In the genomic region with DNA sequence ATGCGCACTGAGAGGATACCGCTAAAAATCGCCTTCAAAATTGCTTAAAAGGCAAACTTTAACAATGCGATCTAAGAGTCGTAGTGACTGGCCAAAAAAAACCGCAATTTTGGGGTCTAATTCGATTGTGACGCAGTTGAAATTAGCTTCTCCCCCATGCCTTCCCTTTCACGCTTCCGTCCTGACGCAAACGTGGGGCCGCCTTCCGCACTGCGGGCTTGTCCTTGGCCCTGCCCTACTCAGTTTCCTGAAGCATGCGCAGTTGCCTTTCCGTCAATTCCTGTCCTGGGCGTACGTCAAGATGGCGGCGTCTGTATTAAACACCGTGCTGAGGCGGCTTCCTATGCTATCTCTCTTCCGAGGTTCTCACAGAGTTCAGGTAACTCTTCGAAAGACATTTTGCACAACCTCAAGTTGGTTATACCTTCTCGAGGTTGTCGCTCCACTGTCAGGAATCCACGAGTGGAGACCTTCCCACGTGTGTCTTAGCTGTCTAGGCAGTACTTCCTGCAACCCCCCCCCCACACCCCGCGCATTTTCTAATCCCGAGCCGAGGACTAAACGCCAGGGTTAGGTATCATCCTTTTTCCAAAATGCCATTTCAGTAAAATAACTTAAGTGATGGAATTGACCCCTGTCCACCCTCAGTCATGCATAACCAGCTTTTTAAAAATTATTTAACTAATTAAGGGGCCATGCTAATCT, we compare ENCODE assay signal across 8 cellular contexts.
DNase-seq lines count a peak whose midpoint lies in the region; ATAC-seq, FAIRE-seq and TF ChIP-seq lines count a peak whose summit lies in the region.

A gene (plus strand): TSS at position 276 of the 705 bp plus-strand sequence. CDS start 26 bp downstream, at position 302.

- H3F3A ChIP-seq in Loucy (ENCODE audit: low read depth) = peaks cover 9% of the 10 kb centered on the region; the same call in 1 of the 2 replicates

- DNase-seq in EH (ENCODE audit: low read depth) (peak; percentile 99), H54 (ENCODE audit: insufficient read length, low spot score) (peak; percentile 74), SHP77 (lab: John Stamatoyannopoulos, UW) (peak; percentile 93 to 95), fibroblast of the conjunctiva (ENCODE audit: low read depth) (peak; percentile 98), nephron progenitor cell (peak; percentile 95)
- DNase-seq in activated effector memory CD4-positive, alpha-beta T cell treated with Interleukin-2 at 50 U/mL for 16 hours = peak; percentile 96
- peak; percentile 96 to 98 for DNase-seq in stimulated activated naive CD8-positive, alpha-beta T cell treated with anti-CD3 and anti-CD28 coated beads, Interleukin-15, amount 100 ng/mL, for 72 hours

- H3K27me3 ChIP-seq in Loucy (ENCODE audit: insufficient read depth, low read length, poor library complexity, severe bottlenecking) = peaks cover 19% of the 10 kb centered on the region

- H3K27ac Mint-ChIP-seq in nephron progenitor cell = peak within 1 kb of the TSS; percentile 100
- peak within 1 kb of the TSS; percentile 100 for H3K27ac Mint-ChIP-seq in stimulated activated naive CD8-positive, alpha-beta T cell treated with anti-CD3 and anti-CD28 coated beads, Interleukin-15, amount 100 ng/mL, for 72 hours

- H3K27me3 Mint-ChIP-seq in nephron progenitor cell (ENCODE audit: low read depth, poor library complexity) = peaks cover 11% of the 10 kb centered on the region
- H3K27me3 Mint-ChIP-seq in stimulated activated naive CD8-positive, alpha-beta T cell treated with anti-CD3 and anti-CD28 coated beads, Interleukin-15, amount 100 ng/mL, for 72 hours = no peaks in the 10 kb centered on the region

- H3K36me3 Mint-ChIP-seq in nephron progenitor cell (ENCODE audit: low read depth) = peaks cover 44% of the 10 kb centered on the region

- peaks cover 17% of the 10 kb centered on the region for H3K36me3 ChIP-seq in Loucy (ENCODE audit: insufficient read depth, low read length)

- TF ChIP-seq CTCF in Loucy (conservative IDR thresholded peaks at IDR 0.05; ENCODE audit: low read length) = no peak
- TF ChIP-seq CTCF in nephron progenitor cell (IDR thresholded peaks at IDR 0.05) = no peak

- H3K9ac ChIP-seq in Loucy (ENCODE audit: low read depth, low read length, poor library complexity, severe bottlenecking) = peak within 1 kb of the TSS; percentile 98

- ATAC-seq in stimulated activated naive CD8-positive, alpha-beta T cell treated with anti-CD3 and anti-CD28 coated beads, Interleukin-15, amount 100 ng/mL, for 72 hours = peak; percentile 89

- peak within 1 kb of the TSS; percentile 89 for H2AFZ ChIP-seq in Loucy (ENCODE audit: low read length)

- H3K79me2 ChIP-seq in Loucy (ENCODE audit: insufficient read depth, low read length) = peaks cover 73% of the 10 kb centered on the region

- peak within 1 kb of the TSS; percentile 97 for H3K4me2 ChIP-seq in Loucy (ENCODE audit: low read depth, low read length, poor library complexity, severe bottlenecking)

- no peak for FAIRE-seq in H54 (lab: Jason Lieb, UNC)

- H3K4me3 Mint-ChIP-seq in nephron progenitor cell = peak within 1 kb of the TSS; percentile 100
- H3K4me3 Mint-ChIP-seq in stimulated activated naive CD8-positive, alpha-beta T cell treated with anti-CD3 and anti-CD28 coated beads, Interleukin-15, amount 100 ng/mL, for 72 hours = peak within 1 kb of the TSS; percentile 91 to 93

- H3K9me2 ChIP-seq in Loucy (replicated peaks; ENCODE audit: low read depth, low read length) = no peaks in the 10 kb centered on the region

- H3K4me1 ChIP-seq in Loucy (ENCODE audit: insufficient read depth, low read length, poor library complexity, severe bottlenecking) = peaks cover 31% of the 10 kb centered on the region

- H3K9me3 Mint-ChIP-seq in nephron progenitor cell = no peaks in the 10 kb centered on the region
- no peaks in the 10 kb centered on the region for H3K9me3 Mint-ChIP-seq in stimulated activated naive CD8-positive, alpha-beta T cell treated with anti-CD3 and anti-CD28 coated beads, Interleukin-15, amount 100 ng/mL, for 72 hours

- peaks cover 34% of the 10 kb centered on the region for H4K20me1 ChIP-seq in Loucy (ENCODE audit: insufficient read depth, low read length, poor library complexity, severe bottlenecking)

- peak within 1 kb of the TSS; percentile 95 for H3K4me3 ChIP-seq in Loucy (ENCODE audit: low read length, poor library complexity, severe bottlenecking)

- TF ChIP-seq POLR2A in H54 (IDR thresholded peaks at IDR 0.05; ENCODE audit: low read depth, low read length) = peak; percentile 89

- no peaks in the 10 kb centered on the region for H3K9me3 ChIP-seq in Loucy (ENCODE audit: insufficient read depth, low read depth, low read length)

- peaks cover 55% of the 10 kb centered on the region for H3K4me1 Mint-ChIP-seq in nephron progenitor cell
- peaks cover 71% of the 10 kb centered on the region for H3K4me1 Mint-ChIP-seq in stimulated activated naive CD8-positive, alpha-beta T cell treated with anti-CD3 and anti-CD28 coated beads, Interleukin-15, amount 100 ng/mL, for 72 hours

Comparison
In these comparisons a context has a peak if more than half of its experiments do, and no peak if none do; other contexts are left out.
1. Peak in every context shown above with its lines: DNase-seq, ATAC-seq and H3K4me3 ChIP-seq.